8 cellular contexts compared by ENCODE assay signal in genomic region chr20:31560094-31560899, GRCh38. TPM values are rescaled to one million over a fixed set of nuclear protein-coding genes. Genes with fewer than 3 reads are reported as not detected.
DNase-seq lines count a peak whose midpoint lies in the region; ATAC-seq and TF ChIP-seq lines count a peak whose summit lies in the region.

No MANE protein-coding gene starts in this region.

- no peak for TF ChIP-seq POLR2A in heart left ventricle (IDR thresholded peaks at IDR 0.05)

- no peaks in the 10 kb centered on the region for H3K9me2 ChIP-seq in Karpas-422 (replicated peaks; ENCODE audit: insufficient read depth, low read length)

- H3K4me2 ChIP-seq in Karpas-422 (ENCODE audit: low read depth, low read length, poor library complexity, severe bottlenecking): no peak overlapping the region

- H3K27me3 ChIP-seq in Karpas-422 (ENCODE audit: low read length): no peaks in the 10 kb centered on the region
- H3K27me3 ChIP-seq in heart left ventricle: no peaks in the 10 kb centered on the region

- intact Hi-C loops in heart left ventricle (cut with DNase I): loop anchor here in 4 of 10 donors (2.0 to 10.0 kb wide), 5 partner anchors 53 to 175 kb away; partner anchors contain the start of genes BCL2L1 (in 2 of the 4) and TPX2 (in 1 of the 4)

- H2AFZ ChIP-seq in Karpas-422 (ENCODE audit: low read length): no peak overlapping the region

- DNase-seq in NCI-H1092 treated with DMSO at 0.1 percent for 48 hours (lab: John Stamatoyannopoulos, UW): peak; percentile 28
- no peak for DNase-seq in NCI-H1092 (lab: John Stamatoyannopoulos, UW)
- DNase-seq in Karpas-422: peak; percentile 82
- peak; percentile 82 for DNase-seq in SW480 (ENCODE audit: low spot score)
- DNase-seq in activated naive CD8-positive, alpha-beta T cell treated with anti-CD3 and anti-CD28 coated beads, Interleukin-2, amount 50 U/mL, for 16 hours (ENCODE audit: low read depth, low spot score): peak; percentile 56
- peak; percentile 54 to 85 (median 60) for DNase-seq in heart left ventricle
- no peak for DNase-seq in retinal pigment epithelial cell (ENCODE audit: low read depth)

- peaks cover 39% of the 10 kb centered on the region for H3K36me3 ChIP-seq in Karpas-422 (ENCODE audit: insufficient read depth, low read length)
- peaks cover 0 to 88% (median 55%) of the 10 kb centered on the region in 9 donors for H3K36me3 ChIP-seq in heart left ventricle

- no peaks in the 10 kb centered on the region for H4K20me1 ChIP-seq in Karpas-422 (ENCODE audit: insufficient read depth, low read depth, low read length)

- H3K4me1 ChIP-seq in Karpas-422 (ENCODE audit: low read length): no peaks in the 10 kb centered on the region
- peaks cover 0 to 19% (median 5%) of the 10 kb centered on the region in 12 donors for H3K4me1 ChIP-seq in heart left ventricle

- TF ChIP-seq CTCF in heart left ventricle (IDR thresholded peaks at IDR 0.05) (peak; percentile 63 to 91 (median 83)), retinal pigment epithelial cell (conservative IDR thresholded peaks at IDR 0.05; ENCODE audit: low read depth, low read length) (peak; percentile 95)

- 35 to 37% (median 36%) methylated on average over 7 of the region's 7 CpGs for WGBS in heart left ventricle, 4 donors

- ATAC-seq in heart left ventricle (peak; percentile 5 to 31 (median 11)), HG03135 (IDR thresholded peaks at IDR 0.05; ENCODE audit: unreplicated experiment) (no peak)

- H3K9me3 ChIP-seq in Karpas-422 (ENCODE audit: low read length): no peaks in the 10 kb centered on the region
- no peaks in the 10 kb centered on the region for H3K9me3 ChIP-seq in heart left ventricle

- no peak overlapping the region for H3K9ac ChIP-seq in Karpas-422 (ENCODE audit: low read length)

- H3K79me2 ChIP-seq in Karpas-422 (ENCODE audit: low read length): no peaks in the 10 kb centered on the region

- no peak overlapping the region for H3K4me3 ChIP-seq in Karpas-422 (ENCODE audit: low read length)
- H3K4me3 ChIP-seq in heart left ventricle: no peak overlapping the region
- no peak overlapping the region for H3K4me3 ChIP-seq in retinal pigment epithelial cell (ENCODE audit: low read length)

- no peak overlapping the region for H3K27ac ChIP-seq in Karpas-422 (ENCODE audit: low read length)
- peak overlapping the region in 4 of 12 donors; percentile 9 to 37 (median 20) for H3K27ac ChIP-seq in heart left ventricle

RNA-seq across cellular contexts. Expression of gene ID1, which starts 44.8 kb away (rescaled TPM):
- total RNA-seq in Karpas-422 (2014; rRNA removed; shearing (Covaris generic); ENCODE audit: low replicate concordance): 5.0 TPM in 1 of 2 replicates, not detected in the other
- 100 to 1,000 TPM in 6 of 9 donors, 10 to 100 TPM in 3; 72.4 to 619 (median 112) TPM for total RNA-seq in heart left ventricle
- polyA plus RNA-seq in heart left ventricle: 100 to 1,000 TPM; 140 to 327 TPM

RNA-seq across cellular contexts. Expression of gene HM13, which starts 46.1 kb away (rescaled TPM):
- total RNA-seq in Karpas-422 (2014; rRNA removed; shearing (Covaris generic); ENCODE audit: low replicate concordance): 54.4 and 69.6 TPM in 2 replicates
- 100 to 1,000 TPM in 1 of 9 donors, 10 to 100 TPM in 8; 22.3 to 110 (median 39.8) TPM for total RNA-seq in heart left ventricle
- polyA plus RNA-seq in heart left ventricle: 100 to 1,000 TPM in 1 of 2 donors, 10 to 100 TPM in 1; 41.0 to 119 TPM

Comparison
In these comparisons a context has a peak if more than half of its experiments do, and no peak if none do; other contexts are left out.
1. DNase-seq: peak in NCI-H1092 treated with DMSO at 0.1 percent for 48 hours (single experiment), Karpas-422 (single experiment), SW480 (single experiment), activated naive CD8-positive, alpha-beta T cell treated with anti-CD3 and anti-CD28 coated beads, Interleukin-2, amount 50 U/mL, for 16 hours (single experiment) and heart left ventricle (5 of 5); none in NCI-H1092 (single experiment) and retinal pigment epithelial cell (single experiment).
2. RNA of gene ID1, which starts 44.8 kb away (total RNA-seq): 72.4 to 619 TPM in heart left ventricle; 5.0 TPM in Karpas-422; every median in the first group is over 10 times any median in the second.